14 cellular contexts compared by ENCODE assay signal in the genomic region with DNA sequence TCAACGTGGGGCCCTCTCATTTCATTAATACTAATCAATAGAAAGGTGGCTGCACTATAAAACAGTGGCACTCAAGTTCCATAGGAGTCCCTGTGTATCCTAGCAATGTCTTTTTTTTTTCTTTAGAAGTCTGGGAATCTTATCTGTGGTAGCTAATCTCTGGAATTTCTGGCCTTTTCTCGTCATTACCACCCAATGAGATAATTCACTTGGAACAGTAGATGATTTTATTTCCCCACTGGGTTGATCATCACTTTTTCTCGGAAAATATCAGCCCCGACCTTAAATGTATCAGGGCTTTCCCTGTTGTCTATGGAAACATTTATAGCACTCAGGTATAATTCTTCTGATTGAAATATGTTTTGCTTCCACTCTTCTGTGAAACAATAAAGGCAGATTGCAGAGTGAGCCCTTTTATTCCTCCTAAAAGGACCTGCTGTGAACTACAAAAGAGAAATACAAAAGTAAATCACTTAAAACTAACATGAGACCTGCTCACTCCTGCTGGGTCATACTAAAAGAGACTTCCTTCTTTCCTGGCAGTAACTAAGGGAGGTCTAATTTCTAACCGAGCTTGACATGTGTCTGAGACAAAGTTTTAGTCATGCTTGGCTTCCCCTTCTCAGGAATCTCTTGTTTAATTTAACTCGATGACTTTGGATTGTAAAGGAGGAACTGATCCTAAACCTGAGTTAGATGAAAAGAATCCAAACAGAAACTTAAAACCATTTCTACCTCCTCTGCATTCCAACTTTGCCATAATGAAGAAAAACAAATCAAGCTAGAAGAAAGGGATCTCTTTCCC.
DNase-seq lines count a peak whose midpoint lies in the region; ATAC-seq lines count a peak whose summit lies in the region.
"Had no signal": no experiment of that assay in that cellular context is flagged by ENCODE, and none has a peak within 500 bp of the region (broad histone marks: within the 10 kb centered on the region; RNA-seq: fewer than 3 reads in every experiment).

No MANE protein-coding gene starts in this region.

- H3K9me3 ChIP-seq in HUES6 (ENCODE audit: control insufficient read depth, insufficient read depth, low read depth, low read length) (no peaks in the 10 kb centered on the region), SJSA1 (replicated peaks) (no peaks in the 10 kb centered on the region)
- H3K9me3 ChIP-seq: gastrocnemius medialis, right lobe of liver, upper lobe of left lung had no signal

- no peak overlapping the region for H3K9ac ChIP-seq in HUES6 (ENCODE audit: low read length)

- H3K36me3 ChIP-seq in HUES6 (ENCODE audit: control insufficient read depth, insufficient read depth, low read length) (no peaks in the 10 kb centered on the region), SJSA1 (no peaks in the 10 kb centered on the region)
- H3K36me3 ChIP-seq: gastrocnemius medialis, right lobe of liver, upper lobe of left lung had no signal

- H3K27me3 ChIP-seq in HUES6 (ENCODE audit: control insufficient read depth, insufficient read depth, low read length), result no peaks in the 10 kb centered on the region
- no peaks in the 10 kb centered on the region for H3K27me3 ChIP-seq in SJSA1 (replicated peaks)
- H3K27me3 ChIP-seq: gastrocnemius medialis, right lobe of liver, upper lobe of left lung had no signal

- DNase-seq in SJSA1 (ENCODE audit: low read depth in 1 of 2, low spot score in 2 of 2) (peak in 1 of 2 experiments; percentile 8), hepatic stellate cell (ENCODE audit: low spot score) (peak; percentile 5), retina (peak; percentile 42), T-helper 1 cell (no peak)
- DNase-seq: activated CD4-positive, CD25-positive, alpha-beta regulatory T cell treated with anti-CD3 and anti-CD28 coated beads, Interleukin-2, amount 50 U/mL, for 72 hours; DMS 273 treated with DMSO at 0.1 percent for 48 hours; gastrocnemius medialis; mammary epithelial cell; right lobe of liver; SHP77; upper lobe of left lung had no signal

- no peak for ATAC-seq in GM19463 (IDR thresholded peaks at IDR 0.05; ENCODE audit: unreplicated experiment)
- ATAC-seq in GM18870 (IDR thresholded peaks at IDR 0.05; ENCODE audit: unreplicated experiment), result no peak
- ATAC-seq: gastrocnemius medialis, right lobe of liver had no signal

- H3K4me3 ChIP-seq in HUES6 (ENCODE audit: low read depth, low read length), result no peak overlapping the region
- H3K4me3 ChIP-seq in SJSA1, result no peak overlapping the region
- H3K4me3 ChIP-seq: gastrocnemius medialis, right lobe of liver, upper lobe of left lung had no signal

- H3K27ac ChIP-seq in HUES6 (ENCODE audit: low read depth, low read length) (peak overlapping the region; percentile 55; the same call in 1 of the 2 replicates), SJSA1 (peak overlapping the region; percentile 57)
- H3K27ac ChIP-seq: gastrocnemius medialis, right lobe of liver, upper lobe of left lung had no signal

- peaks cover 41% of the 10 kb centered on the region for H3K4me1 ChIP-seq in HUES6 (ENCODE audit: control insufficient read depth, insufficient read depth, low read length)
- peaks cover 13% of the 10 kb centered on the region for H3K4me1 ChIP-seq in SJSA1 (replicated peaks)
- H3K4me1 ChIP-seq: gastrocnemius medialis, right lobe of liver, upper lobe of left lung had no signal

Comparison
In these comparisons a context has a peak if more than half of its experiments do, and no peak if none do; other contexts are left out.
1. DNase-seq: peak in hepatic stellate cell (single experiment) and retina (single experiment); none in T-helper 1 cell (0 of 5).